In the genomic region with DNA sequence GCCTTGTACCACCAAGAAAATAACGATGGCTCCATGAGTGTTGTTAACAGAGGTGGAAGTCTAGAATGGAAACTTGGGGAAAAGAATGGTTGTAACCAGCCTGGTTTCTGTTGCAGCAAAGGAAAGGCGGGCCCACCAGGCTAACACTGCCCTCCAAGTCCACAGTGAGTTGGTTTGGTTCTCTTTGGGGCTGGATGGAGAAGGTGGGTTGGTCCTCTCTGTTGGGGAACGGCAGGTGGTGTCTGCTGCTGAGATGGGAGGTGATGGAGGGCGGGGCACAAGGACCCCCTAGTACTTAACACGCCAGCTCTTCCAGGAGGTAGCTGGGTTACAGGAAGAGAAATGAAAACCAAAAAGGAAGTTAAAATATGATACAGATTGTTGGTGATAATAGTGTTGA, we compare ENCODE assay signal across 1 cellular context.
TF ChIP-seq lines count a peak whose summit lies in the region.

No MANE protein-coding gene starts in this region.

TF ChIP-seq in HepG2, 621 proteins besides CTCF, POLR2A, EP300 and RAD21 (continued from another document):
- TF ChIP-seq, protein P1, sequence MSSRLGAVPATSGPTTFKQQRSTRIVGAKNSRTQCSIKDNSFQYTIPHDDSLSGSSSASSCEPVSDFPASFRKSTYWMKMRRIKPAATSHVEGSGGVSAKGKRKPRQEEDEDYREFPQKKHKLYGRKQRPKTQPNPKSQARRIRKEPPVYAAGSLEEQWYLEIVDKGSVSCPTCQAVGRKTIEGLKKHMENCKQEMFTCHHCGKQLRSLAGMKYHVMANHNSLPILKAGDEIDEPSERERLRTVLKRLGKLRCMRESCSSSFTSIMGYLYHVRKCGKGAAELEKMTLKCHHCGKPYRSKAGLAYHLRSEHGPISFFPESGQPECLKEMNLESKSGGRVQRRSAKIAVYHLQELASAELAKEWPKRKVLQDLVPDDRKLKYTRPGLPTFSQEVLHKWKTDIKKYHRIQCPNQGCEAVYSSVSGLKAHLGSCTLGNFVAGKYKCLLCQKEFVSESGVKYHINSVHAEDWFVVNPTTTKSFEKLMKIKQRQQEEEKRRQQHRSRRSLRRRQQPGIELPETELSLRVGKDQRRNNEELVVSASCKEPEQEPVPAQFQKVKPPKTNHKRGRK (CRISPR knock-in tag; IDR thresholded peaks at IDR 0.05): no peak
- TF ChIP-seq ZNF703 (CRISPR knock-in tag; IDR thresholded peaks at IDR 0.05; ENCODE audit: borderline replicate concordance): no peak
- no peak for TF ChIP-seq ZFY (CRISPR knock-in tag; IDR thresholded peaks at IDR 0.05)
TF ChIP-seq in HepG2: peak in this region for 0.
